ENCODE assay signal across 8 cellular contexts in the genomic region with DNA sequence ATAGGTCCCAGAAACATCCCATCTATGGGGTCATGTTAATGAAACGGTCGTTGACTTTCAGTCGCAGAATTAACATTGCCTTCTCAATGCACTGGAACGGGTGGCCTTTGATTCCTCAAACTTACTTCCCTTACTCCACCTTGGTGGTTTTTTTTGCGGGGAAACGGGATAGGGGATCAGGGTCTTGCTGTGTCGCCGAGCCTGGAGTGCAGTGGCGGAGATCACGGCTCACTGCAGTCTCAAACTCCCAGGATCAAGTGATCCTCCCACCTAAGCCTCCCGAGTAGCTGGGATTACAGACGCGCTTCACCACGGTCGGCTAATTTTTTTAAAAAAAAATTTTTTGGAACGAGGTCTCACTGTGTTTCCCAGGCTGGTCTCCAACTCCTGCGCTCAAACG. TPM values are rescaled to one million over a fixed set of nuclear protein-coding genes. Genes with fewer than 3 reads are reported as not detected.
DNase-seq lines count a peak whose midpoint lies in the region; ATAC-seq and TF ChIP-seq lines count a peak whose summit lies in the region.

No MANE protein-coding gene starts in this region.

- H3K36me3 Mint-ChIP-seq in activated CD4-positive, alpha-beta T cell treated with anti-CD3 and anti-CD28 coated beads, Interleukin-2, amount 10 ng/mL, durations not matched to agents 7 days and 5 days (ENCODE audit: low read depth), result peaks cover 42% of the 10 kb centered on the region
- peaks cover 31% of the 10 kb centered on the region for H3K36me3 Mint-ChIP-seq in activated T-helper 2 cell treated with anti-CD3 and anti-CD28 coated beads, Interferon-gamma antibody, Interleukin-2, Interleukin-4, amounts not matched to agents 10 μg/mL and 5 μg/mL and 100 μg/mL, durations not matched to agents 14 hours and 24 hours and 36 hours (ENCODE audit: low read depth)

- H3K4me3 Mint-ChIP-seq in activated CD4-positive, alpha-beta T cell treated with anti-CD3 and anti-CD28 coated beads, Interleukin-2, amount 10 ng/mL, durations not matched to agents 7 days and 5 days, result peak overlapping the region; percentile 88
- peak overlapping the region; percentile 92 for H3K4me3 Mint-ChIP-seq in activated T-helper 2 cell treated with anti-CD3 and anti-CD28 coated beads, Interferon-gamma antibody, Interleukin-2, Interleukin-4, amounts not matched to agents 10 μg/mL and 5 μg/mL and 100 μg/mL, durations not matched to agents 14 hours and 24 hours and 36 hours (ENCODE audit: low read depth)

- TF ChIP-seq CTCF in thoracic aorta (IDR thresholded peaks at IDR 0.05), result no peak

- peak overlapping the region; percentile 83 to 87 for H3K27ac ChIP-seq in thoracic aorta

- H3K4me1 ChIP-seq in thoracic aorta (ENCODE audit: control insufficient read depth in 1 of 2, low read depth in 2 of 2), result peaks cover 16 to 36% of the 10 kb centered on the region in 2 donors

- no peak for DNase-seq in activated CD4-positive, alpha-beta T cell treated with anti-CD3 and anti-CD28 coated beads, Interleukin-2, amount 10 ng/mL, durations not matched to agents 7 days and 5 days
- no peak for DNase-seq in activated CD4-positive, alpha-beta T cell treated with anti-CD3 and anti-CD28 coated beads for 4 hours
- DNase-seq in activated T-helper 2 cell treated with anti-CD3 and anti-CD28 coated beads, Interferon-gamma antibody, Interleukin-2, Interleukin-4, amounts not matched to agents 10 μg/mL and 5 μg/mL and 100 μg/mL, durations not matched to agents 14 hours and 24 hours and 36 hours (ENCODE audit: low spot score), result no peak
- peak; percentile 22 for DNase-seq in kidney tubule cell (ENCODE audit: low spot score)
- no peak for DNase-seq in thoracic aorta (ENCODE audit: low spot score)
- no peak for DNase-seq in NCI-H748 treated with DMSO at 0.1 percent for 48 hours (lab: John Stamatoyannopoulos, UW)
- DNase-seq in SKM-1 (lab: John Stamatoyannopoulos, UW; ENCODE audit: unreplicated experiment), result no peak
- no peak for DNase-seq in NK-92 treated with Interleukin-12 subunit alpha and Interleukin-12 subunit beta, amount 100 ng/mL, for 24 hours (lab: John Stamatoyannopoulos, UW)

- H3K9me3 ChIP-seq in thoracic aorta, result no peaks in the 10 kb centered on the region

- CTCF ChIA-PET in activated CD4-positive, alpha-beta T cell treated with anti-CD3 and anti-CD28 coated beads, Interleukin-2, amount 10 ng/mL, durations not matched to agents 7 days and 5 days (lab: Charles Lee), result interaction anchor here (1.1 to 4.1 kb wide), 7 partner anchors 11 to 122 kb away, joined by 3 to 45 read pairs (median 5); no protein-coding TSS in a partner anchor

- H3K27me3 Mint-ChIP-seq in activated CD4-positive, alpha-beta T cell treated with anti-CD3 and anti-CD28 coated beads, Interleukin-2, amount 10 ng/mL, durations not matched to agents 7 days and 5 days, result no peaks in the 10 kb centered on the region
- H3K27me3 Mint-ChIP-seq in activated T-helper 2 cell treated with anti-CD3 and anti-CD28 coated beads, Interferon-gamma antibody, Interleukin-2, Interleukin-4, amounts not matched to agents 10 μg/mL and 5 μg/mL and 100 μg/mL, durations not matched to agents 14 hours and 24 hours and 36 hours (ENCODE audit: low read depth), result no peaks in the 10 kb centered on the region

- H3K36me3 ChIP-seq in thoracic aorta, result peaks cover 8% of the 10 kb centered on the region

- H3K27ac Mint-ChIP-seq in activated CD4-positive, alpha-beta T cell treated with anti-CD3 and anti-CD28 coated beads, Interleukin-2, amount 10 ng/mL, durations not matched to agents 7 days and 5 days, result peak overlapping the region; percentile 98
- H3K27ac Mint-ChIP-seq in activated T-helper 2 cell treated with anti-CD3 and anti-CD28 coated beads, Interferon-gamma antibody, Interleukin-2, Interleukin-4, amounts not matched to agents 10 μg/mL and 5 μg/mL and 100 μg/mL, durations not matched to agents 14 hours and 24 hours and 36 hours, result peak overlapping the region; percentile 82

- no peak for ATAC-seq in thoracic aorta (ENCODE audit: insufficient number of reproducible peaks, low FRiP score, low read depth)

- no peaks in the 10 kb centered on the region for H3K27me3 ChIP-seq in thoracic aorta (replicated peaks; ENCODE audit: insufficient read depth)

- intact Hi-C loops in activated T-helper 2 cell treated with anti-CD3 and anti-CD28 coated beads, Interferon-gamma antibody, Interleukin-2, Interleukin-4, amounts not matched to agents 10 μg/mL and 5 μg/mL and 100 μg/mL, durations not matched to agents 14 hours and 24 hours and 36 hours (cut with micrococcal nuclease), result loop anchor here (1.0 to 5.0 kb wide), 4 partner anchors 16 to 645 kb away; a partner anchor contains a TSS

- peaks cover 71% of the 10 kb centered on the region for H3K4me1 Mint-ChIP-seq in activated CD4-positive, alpha-beta T cell treated with anti-CD3 and anti-CD28 coated beads, Interleukin-2, amount 10 ng/mL, durations not matched to agents 7 days and 5 days
- peaks cover 51% of the 10 kb centered on the region for H3K4me1 Mint-ChIP-seq in activated T-helper 2 cell treated with anti-CD3 and anti-CD28 coated beads, Interferon-gamma antibody, Interleukin-2, Interleukin-4, amounts not matched to agents 10 μg/mL and 5 μg/mL and 100 μg/mL, durations not matched to agents 14 hours and 24 hours and 36 hours (ENCODE audit: low read depth)

- H3K4me3 ChIP-seq in thoracic aorta, result peak overlapping the region; percentile 96

- H3K9me3 Mint-ChIP-seq in activated CD4-positive, alpha-beta T cell treated with anti-CD3 and anti-CD28 coated beads, Interleukin-2, amount 10 ng/mL, durations not matched to agents 7 days and 5 days, result no peaks in the 10 kb centered on the region
- no peaks in the 10 kb centered on the region for H3K9me3 Mint-ChIP-seq in activated T-helper 2 cell treated with anti-CD3 and anti-CD28 coated beads, Interferon-gamma antibody, Interleukin-2, Interleukin-4, amounts not matched to agents 10 μg/mL and 5 μg/mL and 100 μg/mL, durations not matched to agents 14 hours and 24 hours and 36 hours

- POLR2A ChIA-PET in activated CD4-positive, alpha-beta T cell treated with anti-CD3 and anti-CD28 coated beads, Interleukin-2, amount 10 ng/mL, durations not matched to agents 7 days and 5 days (lab: Charles Lee), result interaction anchor here (0.6 to 0.7 kb wide), 2 partner anchors 191 to 624 kb away, joined by 3 to 7 read pairs; no protein-coding TSS in a partner anchor

RNA-seq across cellular contexts. Expression of a gene that starts 0.8 kb away (rescaled TPM):
- total RNA-seq in activated CD4-positive, alpha-beta T cell treated with anti-CD3 and anti-CD28 coated beads, Interleukin-2, amount 10 ng/mL, durations not matched to agents 7 days and 5 days, result 10 to 100 TPM; 52.6 to 55.4 TPM
- 33.5 and 35.5 TPM in 2 replicates for total RNA-seq in activated T-helper 2 cell treated with anti-CD3 and anti-CD28 coated beads, Interferon-gamma antibody, Interleukin-2, Interleukin-4, amounts not matched to agents 10 μg/mL and 5 μg/mL and 100 μg/mL, durations not matched to agents 14 hours and 24 hours and 36 hours
- total RNA-seq in thoracic aorta, result 10 to 100 TPM; 21.8 to 63.2 TPM

RNA-seq across cellular contexts. Expression of a gene that starts 55.4 kb away (rescaled TPM):
- not detected for total RNA-seq in activated CD4-positive, alpha-beta T cell treated with anti-CD3 and anti-CD28 coated beads, Interleukin-2, amount 10 ng/mL, durations not matched to agents 7 days and 5 days
- 0.05 TPM in 1 of 2 replicates, not detected in the other for total RNA-seq in activated T-helper 2 cell treated with anti-CD3 and anti-CD28 coated beads, Interferon-gamma antibody, Interleukin-2, Interleukin-4, amounts not matched to agents 10 μg/mL and 5 μg/mL and 100 μg/mL, durations not matched to agents 14 hours and 24 hours and 36 hours
- not detected for total RNA-seq in thoracic aorta
